ENCODE assay signal across 8 cellular contexts in genomic region chr3:71127463-71128243, GRCh38.
DNase-seq lines count a peak whose midpoint lies in the region; ATAC-seq and TF ChIP-seq lines count a peak whose summit lies in the region.

No MANE protein-coding gene starts in this region.

- H3K4me3 ChIP-seq in BLaER1 treated with 17β-estradiol and CSF1 and Interleukin-3, amounts not matched to agents 10 nM and 100 nM = peak overlapping the region in 3 of 10 experiments; percentile 4 to 59 (median 23); a peak in 4 of 20 replicates
- no peak overlapping the region for H3K4me3 ChIP-seq in neural progenitor cell

- H3K36me3 ChIP-seq in BLaER1 treated with 17β-estradiol and CSF1 and Interleukin-3, amounts not matched to agents 10 nM and 100 nM = 0 out of 22 replicates have a peak, but pooled peaks cover 0 to 5% (median 0%) of the 10 kb centered on the region in 11 experiments
- H3K36me3 ChIP-seq in neural progenitor cell = no peaks in the 10 kb centered on the region

- peaks cover 0 to 31% (median 0%) of the 10 kb centered on the region in 11 experiments; a peak in 2 of 22 replicates for H4K20me1 ChIP-seq in BLaER1 treated with 17β-estradiol and CSF1 and Interleukin-3, amounts not matched to agents 10 nM and 100 nM
- no peaks in the 10 kb centered on the region for H4K20me1 ChIP-seq in neural progenitor cell (ENCODE audit: low read depth)

- peak overlapping the region in 8 of 11 experiments; percentile 2 to 81 (median 31); a peak in 10 of 22 replicates for H3K9ac ChIP-seq in BLaER1 treated with 17β-estradiol and CSF1 and Interleukin-3, amounts not matched to agents 10 nM and 100 nM
- H3K9ac ChIP-seq in neural progenitor cell = no peak overlapping the region

- peak overlapping the region; percentile 74 to 91 (median 83) for H3K4me2 ChIP-seq in BLaER1 treated with 17β-estradiol and CSF1 and Interleukin-3, amounts not matched to agents 10 nM and 100 nM
- H3K4me2 ChIP-seq in neural progenitor cell = no peak overlapping the region

- H3K36me3 Mint-ChIP-seq in T-helper 1 cell treated with Interleukin-12 subunit alpha and Interleukin-12 subunit beta and Interleukin-4 antibody, amounts not matched to agents 30 μg/mL and 1 μg/mL, for 36 hours (ENCODE audit: low read depth) = peaks cover 4% of the 10 kb centered on the region
- no peaks in the 10 kb centered on the region for H3K36me3 Mint-ChIP-seq in neural progenitor cell

- H3K27ac Mint-ChIP-seq in T-helper 1 cell treated with Interleukin-12 subunit alpha and Interleukin-12 subunit beta and Interleukin-4 antibody, amounts not matched to agents 30 μg/mL and 1 μg/mL, for 36 hours = peak overlapping the region; percentile 44
- H3K27ac Mint-ChIP-seq in neural progenitor cell = peak overlapping the region; percentile 23

- peak overlapping the region; percentile 96 for H3K4me3 Mint-ChIP-seq in T-helper 1 cell treated with Interleukin-12 subunit alpha and Interleukin-12 subunit beta and Interleukin-4 antibody, amounts not matched to agents 30 μg/mL and 1 μg/mL, for 36 hours
- H3K4me3 Mint-ChIP-seq in neural progenitor cell = no peak overlapping the region

- H3K27me3 ChIP-seq in BLaER1 treated with 17β-estradiol and CSF1 and Interleukin-3, amounts not matched to agents 10 nM and 100 nM = peaks cover 0 to 18% (median 10%) of the 10 kb centered on the region in 11 experiments; a peak in 12 of 22 replicates
- no peaks in the 10 kb centered on the region for H3K27me3 ChIP-seq in neural progenitor cell

- H2AFZ ChIP-seq in neural progenitor cell (replicated peaks) = no peak overlapping the region

- no peaks in the 10 kb centered on the region for H3F3A ChIP-seq in neural progenitor cell (ENCODE audit: low read depth)

- no peaks in the 10 kb centered on the region for H3K9me3 ChIP-seq in BLaER1 treated with 17β-estradiol and CSF1 and Interleukin-3, amounts not matched to agents 10 nM and 100 nM (replicated peaks in 1 of 11)
- no peaks in the 10 kb centered on the region for H3K9me3 ChIP-seq in neural progenitor cell (ENCODE audit: low read depth)

- H3K4me1 ChIP-seq in BLaER1 treated with 17β-estradiol and CSF1 and Interleukin-3, amounts not matched to agents 10 nM and 100 nM = peaks cover 43 to 54% (median 47%) of the 10 kb centered on the region in 10 experiments
- H3K4me1 ChIP-seq in neural progenitor cell = peaks cover 19% of the 10 kb centered on the region

- no peaks in the 10 kb centered on the region for H3K9me3 Mint-ChIP-seq in T-helper 1 cell treated with Interleukin-12 subunit alpha and Interleukin-12 subunit beta and Interleukin-4 antibody, amounts not matched to agents 30 μg/mL and 1 μg/mL, for 36 hours
- no peaks in the 10 kb centered on the region for H3K9me3 Mint-ChIP-seq in neural progenitor cell

- no peak for ATAC-seq in GM21737 (IDR thresholded peaks at IDR 0.05; ENCODE audit: unreplicated experiment)
- no peak for ATAC-seq in HG03159 (IDR thresholded peaks at IDR 0.05; ENCODE audit: unreplicated experiment)

- H3K27ac ChIP-seq in BLaER1 treated with 17β-estradiol and CSF1 and Interleukin-3, amounts not matched to agents 10 nM and 100 nM = peak overlapping the region in 8 of 11 experiments; percentile 1 to 49 (median 30); a peak in 7 of 22 replicates
- no peak overlapping the region for H3K27ac ChIP-seq in neural progenitor cell

- H3K79me2 ChIP-seq in neural progenitor cell (ENCODE audit: low read depth) = no peaks in the 10 kb centered on the region

- DNase-seq in dedifferentiated amniotic fluid mesenchymal stem cell (ENCODE audit: extremely low spot score) (peak; percentile 43), neural progenitor cell (ENCODE audit: low spot score) (no peak), OCI-M2 (lab: John Stamatoyannopoulos, UW; ENCODE audit: unreplicated experiment) (no peak), SKM-1 treated with dmso at 0.1 percent for 144 hours (lab: John Stamatoyannopoulos, UW; ENCODE audit: unreplicated experiment) (no peak)

- no peak for TF ChIP-seq CTCF in neural progenitor cell (IDR thresholded peaks at IDR 0.05)

- H3K27me3 Mint-ChIP-seq in T-helper 1 cell treated with Interleukin-12 subunit alpha and Interleukin-12 subunit beta and Interleukin-4 antibody, amounts not matched to agents 30 μg/mL and 1 μg/mL, for 36 hours (ENCODE audit: low read depth) = peaks cover 5% of the 10 kb centered on the region
- peaks cover 2% of the 10 kb centered on the region for H3K27me3 Mint-ChIP-seq in neural progenitor cell (ENCODE audit: insufficient read depth, low read depth)

- peaks cover 46% of the 10 kb centered on the region for H3K4me1 Mint-ChIP-seq in T-helper 1 cell treated with Interleukin-12 subunit alpha and Interleukin-12 subunit beta and Interleukin-4 antibody, amounts not matched to agents 30 μg/mL and 1 μg/mL, for 36 hours (ENCODE audit: low read depth)
- H3K4me1 Mint-ChIP-seq in neural progenitor cell = peaks cover 61% of the 10 kb centered on the region
